ENCODE assay signal across 8 cellular contexts in genomic region chr11:35682230-35683195, GRCh38. TPM values are rescaled to one million over a fixed set of nuclear protein-coding genes. Genes with fewer than 3 reads are reported as not detected.
DNase-seq lines count a peak whose midpoint lies in the region; ATAC-seq and TF ChIP-seq lines count a peak whose summit lies in the region.

No MANE protein-coding gene starts in this region.

- in situ Hi-C loops in Panc1 (cut with HindIII; ENCODE audit: low pct_unique_long_range_greater_than_20kb, low sequenced_read_pairs) (no loop called here), KBM-7 (cut with MboI; ENCODE audit: low pct_unique_long_range_greater_than_20kb, low sequenced_read_pairs) (no loop called here)

- H3K79me2 ChIP-seq in Karpas-422 (ENCODE audit: low read length) = peaks cover 63% of the 10 kb centered on the region

- H3K9me3 Mint-ChIP-seq in CD8-positive, alpha-beta memory T cell = no peaks in the 10 kb centered on the region

- H3K36me3 ChIP-seq in Karpas-422 (ENCODE audit: insufficient read depth, low read length) (no peaks in the 10 kb centered on the region), Panc1 (ENCODE audit: control insufficient read depth, insufficient read depth, low read length) (no peaks in the 10 kb centered on the region), left ventricle myocardium inferior (peaks cover 18% of the 10 kb centered on the region), skeletal muscle satellite cell (ENCODE audit: insufficient read depth, low read length) (peaks cover 7% of the 10 kb centered on the region)
- peaks cover 12% of the 10 kb centered on the region for H3K36me3 ChIP-seq in CD8-positive, alpha-beta memory T cell (ENCODE audit: insufficient read depth, low read length)

- intact Hi-C loops in Panc1 (cut with micrococcal nuclease; ENCODE audit: unreplicated experiment) (no loop called here), left ventricle myocardium inferior (cut with micrococcal nuclease) (no loop called here)

- no peaks in the 10 kb centered on the region for H3K9me3 ChIP-seq in Karpas-422 (ENCODE audit: low read length)
- no peaks in the 10 kb centered on the region for H3K9me3 ChIP-seq in Panc1 (ENCODE audit: control insufficient read depth, insufficient read depth, low read depth, low read length)
- no peaks in the 10 kb centered on the region for H3K9me3 ChIP-seq in left ventricle myocardium inferior (replicated peaks)
- H3K9me3 ChIP-seq in skeletal muscle satellite cell (replicated peaks; ENCODE audit: low read length) = no peaks in the 10 kb centered on the region
- H3K9me3 ChIP-seq in CD8-positive, alpha-beta memory T cell (ENCODE audit: low read length) = no peaks in the 10 kb centered on the region

- H3K4me1 ChIP-seq in Karpas-422 (ENCODE audit: low read length) (peaks cover 41% of the 10 kb centered on the region), Panc1 (ENCODE audit: control insufficient read depth, insufficient read depth, low read length) (no peaks in the 10 kb centered on the region), left ventricle myocardium inferior (peaks cover 52% of the 10 kb centered on the region), skeletal muscle satellite cell (ENCODE audit: control insufficient read depth, insufficient read depth, low read length) (peaks cover 20% of the 10 kb centered on the region)
- H3K4me1 ChIP-seq in CD8-positive, alpha-beta memory T cell (ENCODE audit: insufficient read depth, low read length) = peaks cover 7% of the 10 kb centered on the region

- H3K27me3 Mint-ChIP-seq in CD8-positive, alpha-beta memory T cell = no peaks in the 10 kb centered on the region

- H3K27me3 ChIP-seq in Karpas-422 (ENCODE audit: low read length) (no peaks in the 10 kb centered on the region), Panc1 (ENCODE audit: control insufficient read depth, insufficient read depth, low read length) (no peaks in the 10 kb centered on the region), left ventricle myocardium inferior (ENCODE audit: low read depth) (no peaks in the 10 kb centered on the region), skeletal muscle satellite cell (ENCODE audit: control insufficient read depth, insufficient read depth, low read length) (no peaks in the 10 kb centered on the region)
- H3K27me3 ChIP-seq in CD8-positive, alpha-beta memory T cell (ENCODE audit: insufficient read depth, low read length, poor library complexity, severe bottlenecking) = no peaks in the 10 kb centered on the region

- no peak overlapping the region for H3K4me3 Mint-ChIP-seq in CD8-positive, alpha-beta memory T cell

- ATAC-seq in Panc1 = peak; percentile 26

- CTCF ChIA-PET in Panc1 (lab: Charles Lee) = interaction anchor here (0.6 kb wide), 2 partner anchors 447 to 501 kb away, joined by 6 to 8 read pairs; no protein-coding TSS in a partner anchor
- CTCF ChIA-PET in CD8-positive, alpha-beta memory T cell (lab: Charles Lee) = no interaction called here

- no peak overlapping the region for H2AFZ ChIP-seq in Karpas-422 (ENCODE audit: low read length)

- H3K27ac ChIP-seq in Karpas-422 (ENCODE audit: low read length) = no peak overlapping the region
- H3K27ac ChIP-seq in Panc1 (ENCODE audit: low read length) = no peak overlapping the region
- peak overlapping the region; percentile 42 for H3K27ac ChIP-seq in left ventricle myocardium inferior (replicated peaks)
- no peak overlapping the region for H3K27ac ChIP-seq in CD8-positive, alpha-beta memory T cell (ENCODE audit: low read depth, low read length)

- DNase-seq in Karpas-422 (no peak), Panc1 (ENCODE audit: low read depth, low spot score) (no peak), left ventricle myocardium inferior (no peak), DMS114 treated with DMSO at 0.1 percent for 48 hours (lab: John Stamatoyannopoulos, UW; ENCODE audit: unreplicated experiment) (no peak), KBM-7 (no peak), HPDE6-E6E7 (ENCODE audit: extremely low spot score) (no peak)
- no peak for DNase-seq in CD8-positive, alpha-beta memory T cell

- H3K36me3 Mint-ChIP-seq in CD8-positive, alpha-beta memory T cell = peaks cover 2 to 37% (median 35%) of the 10 kb centered on the region in 3 donors

- BruUV-seq in Panc1 (replicated peaks; lab: Mats Ljungman, UMichigan) = no TSS peak

- H3K4me1 Mint-ChIP-seq in CD8-positive, alpha-beta memory T cell = peaks cover 43 to 70% (median 61%) of the 10 kb centered on the region in 3 donors

- POLR2A ChIA-PET in Panc1 (lab: Charles Lee) = no interaction called here
- POLR2A ChIA-PET in CD8-positive, alpha-beta memory T cell (lab: Charles Lee) = no interaction called here

- TF ChIP-seq CTCF in Panc1 (IDR thresholded peaks at IDR 0.05) (no peak), left ventricle myocardium inferior (IDR thresholded peaks at IDR 0.05; ENCODE audit: borderline replicate concordance) (no peak)

- no peak overlapping the region for H3K9ac ChIP-seq in Karpas-422 (ENCODE audit: low read length)
- H3K9ac ChIP-seq in skeletal muscle satellite cell (ENCODE audit: low read depth, low read length) = no peak overlapping the region

- peak overlapping the region in 4 of 8 donors; percentile 17 to 63 (median 38) for H3K27ac Mint-ChIP-seq in CD8-positive, alpha-beta memory T cell

- H3K4me2 ChIP-seq in Karpas-422 (ENCODE audit: low read depth, low read length, poor library complexity, severe bottlenecking) (peak overlapping the region; percentile 41), skeletal muscle satellite cell (ENCODE audit: low read length) (peak overlapping the region; percentile 57)

- H4K20me1 ChIP-seq in Karpas-422 (ENCODE audit: insufficient read depth, low read depth, low read length) = peaks cover 6% of the 10 kb centered on the region; the same call in 1 of the 2 replicates

- no peaks in the 10 kb centered on the region for H3K9me2 ChIP-seq in Karpas-422 (replicated peaks; ENCODE audit: insufficient read depth, low read length)

- no peak overlapping the region for H3K4me3 ChIP-seq in Karpas-422 (ENCODE audit: low read length)
- no peak overlapping the region for H3K4me3 ChIP-seq in Panc1 (ENCODE audit: low read depth in 2 of 2, low read length in 2 of 2)
- peak overlapping the region; percentile 6 for H3K4me3 ChIP-seq in left ventricle myocardium inferior
- H3K4me3 ChIP-seq in skeletal muscle satellite cell (ENCODE audit: low read length) = peak overlapping the region; percentile 30
- H3K4me3 ChIP-seq in CD8-positive, alpha-beta memory T cell (ENCODE audit: low read length) = no peak overlapping the region

RNA-seq across cellular contexts. Expression of gene TRIM44, which starts 19.9 kb away (rescaled TPM):
- 14.9 and 16.3 TPM in 2 replicates for total RNA-seq in Karpas-422 (2014; rRNA removed; shearing (Covaris generic); ENCODE audit: low replicate concordance)
- total RNA-seq in Panc1 (2021; ENCODE audit: unreplicated experiment) (80.3 TPM), left ventricle myocardium inferior (42.3 TPM)
- 51.1 TPM for polyA plus RNA-seq in Panc1 (2012; ENCODE audit: insufficient read length)
- 16.8 and 21.8 TPM in 2 replicates for total RNA-seq in skeletal muscle satellite cell (2012; rRNA removed)
- 10 to 100 TPM; 36.8 to 40.4 TPM for total RNA-seq in CD8-positive, alpha-beta memory T cell
- polyA plus RNA-seq in CD8-positive, alpha-beta memory T cell = 40.4 TPM

Comparison
In these comparisons a context has a peak if more than half of its experiments do, and no peak if none do; other contexts are left out.
1. H3K4me3 ChIP-seq: peak in left ventricle myocardium inferior (single experiment) and skeletal muscle satellite cell (single experiment); none in Karpas-422 (single experiment), Panc1 (0 of 2) and CD8-positive, alpha-beta memory T cell (single experiment).